Comparison of ENCODE assay signal across 8 cellular contexts in the genomic region with DNA sequence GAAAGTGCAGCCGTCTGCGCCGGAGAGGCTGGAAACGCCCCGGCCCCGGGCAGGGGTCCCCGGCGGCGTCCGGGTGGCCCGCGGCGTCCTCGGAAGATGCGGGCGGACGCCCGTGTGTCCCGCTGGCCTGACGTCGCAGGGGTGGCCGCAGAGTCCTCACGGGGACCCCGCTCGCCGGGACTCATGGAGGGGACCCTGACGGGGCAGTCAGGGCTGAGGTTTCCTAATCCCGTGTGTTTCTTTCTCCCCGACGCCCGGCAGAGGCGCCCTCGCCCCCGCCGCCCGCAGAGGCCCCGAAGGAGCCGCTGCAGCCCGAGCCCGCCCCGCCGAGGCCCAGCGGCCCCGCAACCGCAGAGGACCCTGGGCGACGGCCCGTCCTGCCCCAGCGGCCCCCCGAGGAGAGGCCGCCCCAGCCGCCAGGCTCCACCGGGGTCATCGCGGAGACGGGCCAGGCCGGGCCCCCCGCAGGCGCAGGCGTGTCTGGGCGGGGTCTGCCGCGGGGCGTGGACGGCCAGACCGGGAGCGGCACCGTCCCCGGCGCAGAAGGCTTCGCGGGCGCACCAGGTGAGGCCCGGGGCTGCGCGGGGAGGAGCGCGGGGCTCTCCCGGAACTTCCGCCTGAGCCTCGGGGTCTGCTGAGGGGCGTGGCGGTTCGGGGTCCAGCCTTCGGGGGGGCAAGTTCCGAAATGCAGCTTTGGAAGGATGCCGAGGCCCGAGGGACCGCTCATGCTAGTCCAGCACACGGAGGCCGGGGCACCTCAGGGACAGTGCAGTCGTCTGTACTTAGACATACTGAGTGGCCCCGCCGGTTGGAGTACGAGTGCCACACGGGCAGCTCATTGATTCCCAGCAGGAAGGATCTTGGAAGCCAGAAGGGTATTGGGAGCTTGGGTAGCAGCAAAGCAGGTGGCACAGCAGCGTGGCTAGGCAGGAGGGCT. TPM values are rescaled to one million over a fixed set of nuclear protein-coding genes. Genes with fewer than 3 reads are reported as not detected.
A peak's percentile ranks its signal among the peaks of the same experiment; 100 is the strongest.
DNase-seq lines count a peak whose midpoint lies in the region; ATAC-seq and TF ChIP-seq lines count a peak whose summit lies in the region.

No MANE protein-coding gene starts in this region.

- H3K4me3 ChIP-seq in heart left ventricle (peak overlapping the region; percentile 51 to 79 (median 61)), retinal pigment epithelial cell (ENCODE audit: low read length) (peak overlapping the region; percentile 45)

- intact Hi-C loops in heart left ventricle (cut with DNase I), result loop anchor here in 3 of 10 donors (2.0 to 10.0 kb wide), 4 partner anchors 60 to 139 kb away; a partner anchor contains a TSS

- H3K27me3 ChIP-seq in heart left ventricle, result peaks cover 0 to 7% (median 0%) of the 10 kb centered on the region in 9 donors

- H3K4me1 ChIP-seq in heart left ventricle, result peaks cover 5 to 54% (median 26%) of the 10 kb centered on the region in 12 donors

- DNase-seq in DMS79 treated with DMSO at 0.1 percent for 48 hours (lab: John Stamatoyannopoulos, UW) (peak; percentile 39), DMS79 (lab: John Stamatoyannopoulos, UW) (no peak), NCI-H69 (lab: John Stamatoyannopoulos, UW) (peak; percentile 80), heart left ventricle (peak in 3 of 5 donors; percentile 35 to 69 (median 45)), retinal pigment epithelial cell (ENCODE audit: low read depth) (no peak)
- peak; percentile 39 for DNase-seq in activated T-helper 9 cell treated with anti-CD3 and anti-CD28 coated beads, Interleukin-2, amount 50 U/mL, for 16 hours (ENCODE audit: low read depth)

- TF ChIP-seq POLR2A in heart left ventricle (IDR thresholded peaks at IDR 0.05), result no peak

- no peaks in the 10 kb centered on the region for H3K9me3 ChIP-seq in heart left ventricle

- TF ChIP-seq CTCF in heart left ventricle (IDR thresholded peaks at IDR 0.05) (peak in 6 of 12 donors; percentile 3 to 39 (median 28)), retinal pigment epithelial cell (conservative IDR thresholded peaks at IDR 0.05; ENCODE audit: low read depth, low read length) (peak; percentile 30)

- peaks cover 0 to 39% (median 0%) of the 10 kb centered on the region in 9 donors for H3K36me3 ChIP-seq in heart left ventricle

- ATAC-seq in HG02610 (IDR thresholded peaks at IDR 0.05; ENCODE audit: unreplicated experiment) (peak; percentile 62), heart left ventricle (peak in 2 of 4 donors; percentile 27 to 62), HG03025 (IDR thresholded peaks at IDR 0.05; ENCODE audit: low FRiP score, unreplicated experiment) (no peak)

- 3 to 13% (median 7%) methylated on average over 26 to 97 of the region's 97 CpGs for WGBS in heart left ventricle, 4 donors

- peak overlapping the region in 11 of 12 donors; percentile 22 to 88 (median 54) for H3K27ac ChIP-seq in heart left ventricle

RNA-seq across cellular contexts. Expression of a gene that starts 60.0 kb away (rescaled TPM):
- 10 to 100 TPM; 17.8 to 71.3 (median 22.6) TPM for total RNA-seq in heart left ventricle
- polyA plus RNA-seq in heart left ventricle, result 10 to 100 TPM; 14.4 to 38.2 TPM

Comparison
In these comparisons a context has a peak if more than half of its experiments do, and no peak if none do; other contexts are left out.
1. DNase-seq: peak in DMS79 treated with DMSO at 0.1 percent for 48 hours (single experiment), NCI-H69 (single experiment), activated T-helper 9 cell treated with anti-CD3 and anti-CD28 coated beads, Interleukin-2, amount 50 U/mL, for 16 hours (single experiment) and heart left ventricle (3 of 5); none in DMS79 (single experiment) and retinal pigment epithelial cell (single experiment).